Comparison of ENCODE assay signal across 1 cellular context in the genomic region with DNA sequence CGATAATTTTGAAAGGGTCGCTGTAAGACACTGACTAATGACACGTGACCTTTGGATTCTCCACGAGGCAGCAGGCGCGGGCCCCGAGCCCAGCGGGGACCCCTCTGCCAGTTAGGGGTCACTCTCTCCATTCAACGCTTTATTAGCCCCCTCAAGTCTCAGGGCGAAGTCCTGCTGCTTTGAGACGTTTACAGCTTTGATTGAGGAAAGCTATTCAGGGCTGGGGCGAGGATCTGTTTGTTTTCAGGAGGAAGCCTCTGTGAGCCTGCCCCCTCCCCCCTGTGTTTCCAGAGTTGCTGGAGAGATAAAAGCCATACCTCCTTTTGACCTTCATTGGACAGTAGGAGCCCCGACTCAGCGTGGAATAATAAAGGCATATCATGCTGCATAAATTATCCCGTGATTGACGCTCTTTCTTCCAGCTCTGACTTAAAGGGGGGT.
TF ChIP-seq lines count a peak whose summit lies in the region.

No MANE protein-coding gene starts in this region.

TF ChIP-seq in A549, 52 proteins besides CTCF, POLR2A, EP300 and RAD21 (continued from another document):
- no peak for TF ChIP-seq POLR2AphosphoS2 (conservative IDR thresholded peaks at IDR 0.05; ENCODE audit: low read length)
- TF ChIP-seq ESRRA (IDR thresholded peaks at IDR 0.05; ENCODE audit: borderline replicate concordance, low read length) = no peak
- no peak for TF ChIP-seq ZC3H11A (IDR thresholded peaks at IDR 0.05)
- no peak for TF ChIP-seq CHD4 (IDR thresholded peaks at IDR 0.05; ENCODE audit: borderline replicate concordance)
- no peak for TF ChIP-seq FOSB (CRISPR knock-in tag; IDR thresholded peaks at IDR 0.05)
- no peak for TF ChIP-seq EHF (CRISPR knock-in tag; IDR thresholded peaks at IDR 0.05)
- no peak for TF ChIP-seq MAFK (IDR thresholded peaks at IDR 0.05; ENCODE audit: partially characterized antibody)
- TF ChIP-seq CHD2 (IDR thresholded peaks at IDR 0.05; ENCODE audit: low read length, partially characterized antibody) = no peak
- no peak for TF ChIP-seq CBX2 (IDR thresholded peaks at IDR 0.05; ENCODE audit: borderline replicate concordance, low read depth)
- no peak for TF ChIP-seq BHLHE40 (IDR thresholded peaks at IDR 0.05; ENCODE audit: low read depth, low read length)
- no peak for TF ChIP-seq SMC3 (IDR thresholded peaks at IDR 0.05)
- no peak for TF ChIP-seq RFX5 (IDR thresholded peaks at IDR 0.05)
